ENCODE assay signal across 20 cellular contexts in the genomic region with DNA sequence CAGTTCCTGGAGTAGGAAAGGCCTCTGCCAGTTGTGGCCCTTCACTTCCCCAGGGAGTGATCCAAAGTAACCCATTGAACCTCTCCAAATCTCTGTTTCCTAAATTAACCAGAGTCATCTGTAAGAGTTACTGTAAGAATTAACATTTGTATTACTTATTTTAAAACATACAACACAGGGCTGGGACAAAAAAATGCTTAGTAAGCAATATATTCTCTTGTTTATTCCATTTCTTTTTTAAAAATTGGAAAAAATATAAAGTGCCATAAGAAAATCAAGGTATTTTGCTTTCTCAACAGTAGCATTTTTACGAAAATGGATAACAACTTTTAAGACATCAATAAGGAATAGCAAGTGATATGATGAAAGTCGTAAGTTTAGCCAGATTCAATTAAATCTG. TPM values are rescaled to one million over a fixed set of nuclear protein-coding genes. Genes with fewer than 3 reads are reported as not detected.
"Had no signal": no experiment of that assay in that cellular context is flagged by ENCODE, and none has a peak within 500 bp of the region (broad histone marks: within the 10 kb centered on the region; RNA-seq: fewer than 3 reads in every experiment).

No MANE protein-coding gene starts in this region.

- DNase-seq: Karpas-422, KG1, MG63, NCI-H1092, NCI-H1105 treated with DMSO at 0.1 percent for 48 hours, NCI-H1417 treated with DMSO at 0.1 percent for 48 hours, NCI-H146, NCI-H1694 treated with DMSO at 0.1 percent for 48 hours, NCI-H1930, NCI-H2107, NCI-H2227 treated with DMSO at 0.1 percent for 48 hours, NCI-H524, NCI-H526 treated with DMSO at 0.1 percent for 48 hours, NCI-H748 treated with DMSO at 0.1 percent for 48 hours, Right ventricle myocardium superior, RPMI8226, SIG-M5 had no signal

- H3K4me1 ChIP-seq: SJSA1 had no signal

- H3K27ac ChIP-seq: SJSA1 had no signal

- H3K4me3 ChIP-seq: MG63, SJSA1 had no signal

- H3K9me3 ChIP-seq: MG63, SJSA1 had no signal

- FAIRE-seq: RCC 7860 had no signal

- H3K36me3 ChIP-seq: MG63, SJSA1 had no signal

RNA-seq across cellular contexts. Expression of gene GPM6A, which starts 54.0 kb away (rescaled TPM):
- total RNA-seq: HT-29, SJSA1 had no signal
